Comparison of ENCODE assay signal across 8 cellular contexts in genomic region chr9:128505906-128506305, GRCh38. TPM values are rescaled to one million over a fixed set of nuclear protein-coding genes. Genes with fewer than 3 reads are reported as not detected.
DNase-seq lines count a peak whose midpoint lies in the region; ATAC-seq and TF ChIP-seq lines count a peak whose summit lies in the region.
"Not testable (repeated sequence)": the region's sequence is repeated elsewhere in the genome, so short reads cannot be mapped to it uniquely, and the experiment has no call there.

No MANE protein-coding gene starts in this region.

- POLR2A ChIA-PET in A673 (lab: Charles Lee; ENCODE audit: low non-redundant PET): interaction anchor here (0.6 kb wide), 1 partner anchor 22 kb away, joined by 12 read pairs; no protein-coding TSS in a partner anchor
- POLR2A ChIA-PET in PC-3 (lab: Charles Lee; ENCODE audit: unreplicated experiment): not testable (repeated sequence)
- POLR2A ChIA-PET in activated CD8-positive, alpha-beta T cell treated with anti-CD3 and anti-CD28 coated beads for 36 hours (lab: Charles Lee): interaction anchor here (1.1 to 3.0 kb wide), 4 partner anchors 10 to 83 kb away, joined by 3 to 18 read pairs (median 4); partner anchors contain the start of gene SPTAN1

- not testable (repeated sequence) for H2AK5ac ChIP-seq in H9 (ENCODE audit: insufficient read length, low read length)

- peaks cover 14% of the 10 kb centered on the region for H3K23me2 ChIP-seq in H9 (ENCODE audit: insufficient read length, low read depth, low read length, poor library complexity, severe bottlenecking)

- not testable (repeated sequence) for H2BK12ac ChIP-seq in H9 (ENCODE audit: insufficient read length, low read depth, low read length)

- not testable (repeated sequence) for H3K56ac ChIP-seq in H9 (ENCODE audit: insufficient read length, low read depth, low read length)

- not testable (repeated sequence) for H3K27me3 Mint-ChIP-seq in H9 (ENCODE audit: low read depth); activated CD8-positive, alpha-beta T cell treated with anti-CD3 and anti-CD28 coated beads for 36 hours; glutamatergic neuron (ENCODE audit: unreplicated experiment); nephron (ENCODE audit: low read depth)

- not testable (repeated sequence) for H4K20me1 ChIP-seq in H9 (ENCODE audit: control insufficient read depth, insufficient read depth, insufficient read length); PC-3 (ENCODE audit: low read length)

- not testable (repeated sequence) for ATAC-seq in PC-3; activated CD8-positive, alpha-beta T cell treated with anti-CD3 and anti-CD28 coated beads for 36 hours

- WGBS in H9 (ENCODE audit: extremely low coverage, insufficient read length, low lambda C conversion rate): no CpG with 5 or more reads among the region's 12 CpGs

- H3K27me3 ChIP-seq in A673 (replicated peaks; ENCODE audit: insufficient read depth, low read depth, low read length, poor library complexity); H9 (ENCODE audit: insufficient read depth, low read length); PC-3 (ENCODE audit: low read length); skeletal muscle tissue (ENCODE audit: control insufficient read depth in 3 of 3, insufficient read depth in 3 of 3, low read length in 3 of 3): not testable (repeated sequence)

- H2BK120ac ChIP-seq in H9 (ENCODE audit: low read depth, low read length, poor library complexity, severe bottlenecking): not testable (repeated sequence)

- not testable (repeated sequence) for H2BK15ac ChIP-seq in H9 (ENCODE audit: low read depth, low read length)

- H3K36me3 Mint-ChIP-seq in H9 (ENCODE audit: insufficient read depth in 1 of 3, low read depth in 3 of 3) (peaks cover 1 to 16% (median 5%) of the 10 kb centered on the region in 3 experiments; a peak in 4 of 7 replicates), nephron (ENCODE audit: low read depth) (peaks cover 21% of the 10 kb centered on the region)
- peaks cover 12% of the 10 kb centered on the region for H3K36me3 Mint-ChIP-seq in activated CD8-positive, alpha-beta T cell treated with anti-CD3 and anti-CD28 coated beads for 36 hours (ENCODE audit: low read depth)
- not testable (repeated sequence) for H3K36me3 Mint-ChIP-seq in glutamatergic neuron (ENCODE audit: unreplicated experiment)

- H3K9ac ChIP-seq in H9 (ENCODE audit: extremely low read depth, insufficient read length, low read length): not testable (repeated sequence)
- H3K9ac ChIP-seq in PC-3 (ENCODE audit: low read length) (peak overlapping the region; percentile 82; the same call in 1 of the 2 replicates), skeletal muscle tissue (ENCODE audit: low read depth in 1 of 3, low read length in 3 of 3) (peak overlapping the region; percentile 34 to 97 (median 79))

- DNase-seq in A673 (ENCODE audit: low spot score); H9; PC-3; activated CD8-positive, alpha-beta T cell treated with anti-CD3 and anti-CD28 coated beads for 36 hours; astrocyte of the cerebellum (ENCODE audit: low read depth); glutamatergic neuron: not testable (repeated sequence)

- H3K36me3 ChIP-seq in A673 (ENCODE audit: insufficient read depth, low read length, poor library complexity, severe bottlenecking) (peaks cover 20% of the 10 kb centered on the region), skeletal muscle tissue (ENCODE audit: control insufficient read depth in 3 of 3, insufficient read depth in 3 of 3, low read length in 3 of 3) (peaks cover 5 to 12% (median 12%) of the 10 kb centered on the region in 3 donors)
- not testable (repeated sequence) for H3K36me3 ChIP-seq in PC-3 (ENCODE audit: low read depth, low read length)

- H3K9me2 ChIP-seq in PC-3 (replicated peaks; ENCODE audit: low read length): not testable (repeated sequence)

- H3K4me2 ChIP-seq in H9 (ENCODE audit: insufficient read depth, insufficient read length, low read length) (peak overlapping the region; percentile 77), PC-3 (ENCODE audit: low read length) (peak overlapping the region; percentile 86)

- not testable (repeated sequence) for H3K4me1 ChIP-seq in A673 (ENCODE audit: insufficient read depth, low read length, poor library complexity, severe bottlenecking); H9 (ENCODE audit: insufficient read depth, low read length)
- H3K4me1 ChIP-seq in PC-3 (ENCODE audit: insufficient read depth, low read length): peaks cover 22% of the 10 kb centered on the region; the same call in 1 of the 2 replicates
- H3K4me1 ChIP-seq in skeletal muscle tissue (ENCODE audit: control insufficient read depth in 3 of 3, insufficient read depth in 3 of 3, low read length in 3 of 3): peaks cover 8 to 19% (median 19%) of the 10 kb centered on the region in 3 donors

- not testable (repeated sequence) for H2BK20ac ChIP-seq in H9 (ENCODE audit: low read depth, low read length, poor library complexity, severe bottlenecking)

- not testable (repeated sequence) for H3T11ph ChIP-seq in H9 (ENCODE audit: low read length)

- H3F3A ChIP-seq in PC-3 (ENCODE audit: low read length, unreplicated experiment): not testable (repeated sequence)

- not testable (repeated sequence) for H3K79me1 ChIP-seq in H9 (ENCODE audit: insufficient read depth, low read depth, low read length, poor library complexity, severe bottlenecking)

- H2BK5ac ChIP-seq in H9 (ENCODE audit: insufficient read length, low read length): not testable (repeated sequence)

- not testable (repeated sequence) for H4K8ac ChIP-seq in H9 (replicated peaks; ENCODE audit: insufficient read length, low read depth, low read length)

- not testable (repeated sequence) for TF ChIP-seq CTCF in A673 (conservative IDR thresholded peaks at IDR 0.05; ENCODE audit: low read depth, low read length); H9 (conservative IDR thresholded peaks at IDR 0.05); PC-3 (conservative IDR thresholded peaks at IDR 0.05; ENCODE audit: low read depth, low read length); activated CD8-positive, alpha-beta T cell treated with anti-CD3 and anti-CD28 coated beads for 36 hours (IDR thresholded peaks at IDR 0.05); astrocyte of the cerebellum (IDR thresholded peaks at IDR 0.05; ENCODE audit: low read depth, low read length, missing control alignments); glutamatergic neuron (IDR thresholded peaks at IDR 0.05; ENCODE audit: partially characterized antibody, unreplicated experiment); nephron (IDR thresholded peaks at IDR 0.05; ENCODE audit: unreplicated experiment in 3 of 3)

- not testable (repeated sequence) for H3K14ac ChIP-seq in H9 (ENCODE audit: insufficient read depth, low read length)

- not testable (repeated sequence) for H3K4ac ChIP-seq in H9 (ENCODE audit: low read depth, low read length)

- not testable (repeated sequence) for H3K79me2 ChIP-seq in H9 (ENCODE audit: insufficient read depth, low read length)
- peaks cover 24% of the 10 kb centered on the region for H3K79me2 ChIP-seq in PC-3 (ENCODE audit: low read length)

- not testable (repeated sequence) for H3K4me1 Mint-ChIP-seq in H9; glutamatergic neuron (ENCODE audit: low read depth, unreplicated experiment)
- peaks cover 30% of the 10 kb centered on the region for H3K4me1 Mint-ChIP-seq in activated CD8-positive, alpha-beta T cell treated with anti-CD3 and anti-CD28 coated beads for 36 hours (ENCODE audit: low read depth)
- peaks cover 24% of the 10 kb centered on the region for H3K4me1 Mint-ChIP-seq in nephron

- H3K27ac Mint-ChIP-seq in H9; activated CD8-positive, alpha-beta T cell treated with anti-CD3 and anti-CD28 coated beads for 36 hours; glutamatergic neuron (ENCODE audit: unreplicated experiment): not testable (repeated sequence)
- H3K27ac Mint-ChIP-seq in nephron: peak overlapping the region in 1 of 3 experiments; percentile 95

- CTCF ChIA-PET in A673 (lab: Charles Lee); PC-3 (lab: Charles Lee): not testable (repeated sequence)
- CTCF ChIA-PET in activated CD8-positive, alpha-beta T cell treated with anti-CD3 and anti-CD28 coated beads for 36 hours (lab: Charles Lee): interaction anchor here (1.0 to 1.4 kb wide), 2 partner anchors 86 to 165 kb away, joined by 3 to 5 read pairs; partner anchors contain the start of gene CERCAM

- not testable (repeated sequence) for H3K18ac ChIP-seq in H9 (ENCODE audit: insufficient read length, low read depth, low read length)

- intact Hi-C loops in A673 (cut with micrococcal nuclease; ENCODE audit: unreplicated experiment); activated CD8-positive, alpha-beta T cell treated with anti-CD3 and anti-CD28 coated beads for 36 hours (cut with micrococcal nuclease): not testable (repeated sequence)
- intact Hi-C loops in PC-3 (cut with micrococcal nuclease): loop anchor here (10.0 kb wide), 1 partner anchor 49 kb away; the partner anchor contains the start of gene SPTAN1

- in situ Hi-C loops in astrocyte of the cerebellum (cut with HindIII; ENCODE audit: low sequenced_read_pairs): not testable (repeated sequence)

- not testable (repeated sequence) for H3K27ac ChIP-seq in A673 (ENCODE audit: low read depth, low read length, poor library complexity, severe bottlenecking); H9 (ENCODE audit: insufficient read length, low read depth, low read length); PC-3 (ENCODE audit: low read length); skeletal muscle tissue (ENCODE audit: low read depth, low read length)

- not testable (repeated sequence) for H3K9me3 ChIP-seq in A673 (ENCODE audit: low read depth, low read length, poor library complexity, severe bottlenecking); H9 (ENCODE audit: control insufficient read depth, low read depth, low read length); PC-3 (ENCODE audit: low read length); skeletal muscle tissue (ENCODE audit: control insufficient read depth in 3 of 3, low read length in 3 of 3)

- H3K23ac ChIP-seq in H9 (ENCODE audit: insufficient read length, low read depth, low read length): not testable (repeated sequence)

- H3K4me3 ChIP-seq in A673 (ENCODE audit: low read depth, low read length, poor library complexity, severe bottlenecking) (peak overlapping the region; percentile 79), PC-3 (ENCODE audit: low read length) (peak overlapping the region; percentile 88), astrocyte of the cerebellum (ENCODE audit: low read depth, low read length) (peak overlapping the region; percentile 96), skeletal muscle tissue (ENCODE audit: low read length in 3 of 3) (peak overlapping the region; percentile 96 to 99 (median 98))

- BruUV-seq in A673 (replicated peaks; lab: Mats Ljungman, UMichigan); PC-3 (replicated peaks; lab: Mats Ljungman, UMichigan): not testable (repeated sequence)

- H2AFZ ChIP-seq in H9 (ENCODE audit: low read length); PC-3 (ENCODE audit: low read length): not testable (repeated sequence)

- H4K91ac ChIP-seq in H9 (ENCODE audit: insufficient read length, low read depth, low read length): not testable (repeated sequence)

- not testable (repeated sequence) for H4K5ac ChIP-seq in H9 (ENCODE audit: insufficient read length, low read depth, low read length)

- H3K4me3 Mint-ChIP-seq in H9: peak overlapping the region; percentile 99 to 100; a peak in 4 of 5 replicates
- H3K4me3 Mint-ChIP-seq in activated CD8-positive, alpha-beta T cell treated with anti-CD3 and anti-CD28 coated beads for 36 hours: peak overlapping the region; percentile 92
- peak overlapping the region; percentile 99 for H3K4me3 Mint-ChIP-seq in glutamatergic neuron (ENCODE audit: unreplicated experiment)
- H3K4me3 Mint-ChIP-seq in nephron: peak overlapping the region; percentile 99 to 100 (median 99)

- H3K9me3 Mint-ChIP-seq in H9; activated CD8-positive, alpha-beta T cell treated with anti-CD3 and anti-CD28 coated beads for 36 hours; glutamatergic neuron (ENCODE audit: unreplicated experiment); nephron: not testable (repeated sequence)

RNA-seq across cellular contexts. Expression of gene GLE1, which starts 1.4 kb away (rescaled TPM):
- total RNA-seq in A673 (2021) (52.1 and 52.3 TPM in 2 replicates), H9 (2021) (17.9 and 19.0 TPM in 2 replicates), PC-3 (2014; rRNA removed) (27.0 and 39.0 TPM in 2 replicates), glutamatergic neuron (ENCODE audit: unreplicated experiment) (11.0 TPM), skeletal muscle tissue (16.7 TPM)
- total RNA-seq in activated CD8-positive, alpha-beta T cell treated with anti-CD3 and anti-CD28 coated beads for 36 hours: 10 to 100 TPM; 46.8 to 48.2 TPM

RNA-seq across cellular contexts. Expression of gene SPTAN1, which starts 46.5 kb away (rescaled TPM):
- total RNA-seq in A673 (2021) (239 and 262 TPM in 2 replicates), H9 (2021) (210 and 213 TPM in 2 replicates), PC-3 (2014; rRNA removed) (221 and 251 TPM in 2 replicates), glutamatergic neuron (ENCODE audit: unreplicated experiment) (750 TPM), skeletal muscle tissue (368 TPM)
- 100 to 1,000 TPM; 178 to 183 TPM for total RNA-seq in activated CD8-positive, alpha-beta T cell treated with anti-CD3 and anti-CD28 coated beads for 36 hours

RNA-seq across cellular contexts. Expression of gene ODF2, which starts 50.1 kb away (rescaled TPM):
- total RNA-seq in A673 (2021) (80.6 and 83.1 TPM in 2 replicates), H9 (2021) (15.7 and 16.7 TPM in 2 replicates), PC-3 (2014; rRNA removed) (31.2 and 35.0 TPM in 2 replicates), glutamatergic neuron (ENCODE audit: unreplicated experiment) (40.7 TPM), skeletal muscle tissue (15.7 TPM)
- total RNA-seq in activated CD8-positive, alpha-beta T cell treated with anti-CD3 and anti-CD28 coated beads for 36 hours: 10 to 100 TPM; 79.3 to 83.6 TPM
